ENCODE assay signal across 8 cellular contexts in the genomic region with DNA sequence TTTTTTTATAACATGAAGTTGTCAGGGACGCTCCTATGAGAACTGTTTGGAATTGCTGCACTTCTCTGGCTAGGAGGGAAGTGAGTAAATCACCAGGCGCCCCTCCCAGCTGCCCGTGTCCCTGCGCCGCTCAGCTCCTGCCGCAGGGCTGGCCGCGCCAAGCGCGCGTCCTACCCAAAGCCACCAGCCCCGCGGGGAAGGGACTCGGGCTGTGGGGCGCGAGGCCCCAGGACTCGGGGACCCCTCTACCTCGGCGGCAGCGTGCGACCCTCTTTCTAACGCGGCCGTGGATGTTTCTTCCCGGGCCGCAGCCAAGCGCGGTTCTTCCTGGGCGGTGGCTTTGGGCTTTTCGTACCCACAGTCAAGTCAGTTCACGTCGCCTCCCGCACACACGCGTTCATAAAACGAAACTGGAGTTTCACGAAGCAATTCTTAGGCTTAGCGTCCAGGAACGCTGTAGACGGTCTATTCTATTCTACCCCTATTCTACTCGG. TPM values are rescaled to one million over a fixed set of nuclear protein-coding genes. Genes with fewer than 3 reads are reported as not detected.
A peak's percentile ranks its signal among the peaks of the same experiment; 100 is the strongest.
DNase-seq lines count a peak whose midpoint lies in the region; ATAC-seq, FAIRE-seq and TF ChIP-seq lines count a peak whose summit lies in the region.

No MANE protein-coding gene starts in this region.

- peak overlapping the region; percentile 55 for H3K4me3 ChIP-seq in HUES6 (ENCODE audit: low read depth, low read length)

- H3K9me3 Mint-ChIP-seq in CD14-positive monocyte = peaks cover 0 to 25% (median 5%) of the 10 kb centered on the region in 7 donors
- no peaks in the 10 kb centered on the region for H3K9me3 Mint-ChIP-seq in memory B cell

- peaks cover 30% of the 10 kb centered on the region for H3K4me1 ChIP-seq in HUES6 (ENCODE audit: control insufficient read depth, insufficient read depth, low read length)

- DNase-seq in CD14-positive monocyte (ENCODE audit: low spot score) (peak; percentile 43), dermis microvascular lymphatic vessel endothelial cell (ENCODE audit: low read depth in 2 of 2) (peak; percentile 51 to 75), memory B cell (ENCODE audit: low spot score in 2 of 2) (no peak), urothelium cell line (ENCODE audit: low spot score) (peak; percentile 29), cerebellar nuclear complex (lab: John Stamatoyannopoulos, UW) (no peak)
- no peak for DNase-seq in activated CD4-positive, alpha-beta T cell treated with anti-CD3 and anti-CD28 coated beads for 4 hours

- H3K27me3 ChIP-seq in HUES6 (ENCODE audit: control insufficient read depth, insufficient read depth, low read length) = peaks cover 99% of the 10 kb centered on the region

- H3K4me3 Mint-ChIP-seq in CD14-positive monocyte (peak overlapping the region; percentile 82 to 93), memory B cell (peak overlapping the region; percentile 81)

- H3K27ac Mint-ChIP-seq in CD14-positive monocyte = no peak overlapping the region
- H3K27ac Mint-ChIP-seq in memory B cell = no peak overlapping the region

- no peak for TF ChIP-seq CTCF in CD14-positive monocyte (IDR thresholded peaks at IDR 0.05)

- no peak for FAIRE-seq in urothelium cell line (lab: Jason Lieb, UNC)

- H3K36me3 Mint-ChIP-seq in CD14-positive monocyte = peaks cover 21 to 27% of the 10 kb centered on the region in 2 donors
- peaks cover 8% of the 10 kb centered on the region for H3K36me3 Mint-ChIP-seq in memory B cell

- ATAC-seq in memory B cell (ENCODE audit: low read depth) (peak; percentile 31), GM18498 (IDR thresholded peaks at IDR 0.05; ENCODE audit: unreplicated experiment) (no peak)

- intact Hi-C loops in CD14-positive monocyte (cut with micrococcal nuclease) = no loop called here

- H3K27ac ChIP-seq in HUES6 (ENCODE audit: low read depth, low read length) = no peak overlapping the region

- no peaks in the 10 kb centered on the region for H3K36me3 ChIP-seq in HUES6 (ENCODE audit: control insufficient read depth, insufficient read depth, low read length)

- H3K9me3 ChIP-seq in HUES6 (ENCODE audit: control insufficient read depth, insufficient read depth, low read depth, low read length) = no peaks in the 10 kb centered on the region

- H3K27me3 Mint-ChIP-seq in CD14-positive monocyte (ENCODE audit: low read depth in 3 of 3) = peaks cover 73 to 91% (median 80%) of the 10 kb centered on the region in 3 donors
- peaks cover 32% of the 10 kb centered on the region for H3K27me3 Mint-ChIP-seq in memory B cell

- H3K9ac ChIP-seq in HUES6 (ENCODE audit: low read length) = peak overlapping the region; percentile 67

- H3K4me1 Mint-ChIP-seq in CD14-positive monocyte = peaks cover 22% of the 10 kb centered on the region
- H3K4me1 Mint-ChIP-seq in memory B cell = peaks cover 7% of the 10 kb centered on the region

RNA-seq across cellular contexts. Expression of a gene that starts 15.2 kb away (rescaled TPM):
- polyA plus RNA-seq in CD14-positive monocyte = not detected
- 2.8 and 5.3 TPM in 2 replicates for total RNA-seq in dermis microvascular lymphatic vessel endothelial cell

Comparison
In these comparisons a context has a peak if more than half of its experiments do, and no peak if none do; other contexts are left out.
1. DNase-seq: peak in CD14-positive monocyte (single experiment), dermis microvascular lymphatic vessel endothelial cell (2 of 2) and urothelium cell line (single experiment); none in memory B cell (0 of 2), activated CD4-positive, alpha-beta T cell treated with anti-CD3 and anti-CD28 coated beads for 4 hours (0 of 2) and cerebellar nuclear complex (0 of 2).